Comparison of ENCODE assay signal across 10 cellular contexts in genomic region chr3:39408493-39409372, GRCh38. TPM values are rescaled to one million over a fixed set of nuclear protein-coding genes. Genes with fewer than 3 reads are reported as not detected.
DNase-seq lines count a peak whose midpoint lies in the region; ATAC-seq and FAIRE-seq lines count a peak whose summit lies in the region.
"Had no signal": no experiment of that assay in that cellular context is flagged by ENCODE, and none has a peak within 500 bp of the region (broad histone marks: within the 10 kb centered on the region; RNA-seq: fewer than 3 reads in every experiment).

No MANE protein-coding gene starts in this region.

- no peaks in the 10 kb centered on the region for H3K27me3 Mint-ChIP-seq in CD4-positive, CD25-positive, alpha-beta regulatory T cell
- no peaks in the 10 kb centered on the region for H3K27me3 Mint-ChIP-seq in activated T-helper 2 cell treated with anti-CD3 and anti-CD28 coated beads, Interferon-gamma antibody, Interleukin-2, Interleukin-4, amounts not matched to agents 10 μg/mL and 5 μg/mL and 100 μg/mL, durations not matched to agents 14 hours and 24 hours and 36 hours (ENCODE audit: low read depth)
- no peaks in the 10 kb centered on the region for H3K27me3 Mint-ChIP-seq in memory B cell

- peak overlapping the region; percentile 67 for H3K4me2 ChIP-seq in Karpas-422 (ENCODE audit: low read depth, low read length, poor library complexity, severe bottlenecking)

- H3K4me3 Mint-ChIP-seq in CD4-positive, CD25-positive, alpha-beta regulatory T cell: peak overlapping the region; percentile 88 to 98 (median 92)
- peak overlapping the region; percentile 94 for H3K4me3 Mint-ChIP-seq in activated T-helper 2 cell treated with anti-CD3 and anti-CD28 coated beads, Interferon-gamma antibody, Interleukin-2, Interleukin-4, amounts not matched to agents 10 μg/mL and 5 μg/mL and 100 μg/mL, durations not matched to agents 14 hours and 24 hours and 36 hours (ENCODE audit: low read depth)
- peak overlapping the region; percentile 94 for H3K4me3 Mint-ChIP-seq in memory B cell

- H2AFZ ChIP-seq in Karpas-422 (ENCODE audit: low read length): no peak overlapping the region

- peaks cover 22 to 69% (median 51%) of the 10 kb centered on the region in 4 donors for H3K4me1 Mint-ChIP-seq in CD4-positive, CD25-positive, alpha-beta regulatory T cell
- H3K4me1 Mint-ChIP-seq in activated T-helper 2 cell treated with anti-CD3 and anti-CD28 coated beads, Interferon-gamma antibody, Interleukin-2, Interleukin-4, amounts not matched to agents 10 μg/mL and 5 μg/mL and 100 μg/mL, durations not matched to agents 14 hours and 24 hours and 36 hours (ENCODE audit: low read depth): peaks cover 45% of the 10 kb centered on the region
- peaks cover 26% of the 10 kb centered on the region for H3K4me1 Mint-ChIP-seq in memory B cell

- no peak for ATAC-seq in CD4-positive, CD25-positive, alpha-beta regulatory T cell (ENCODE audit: low read depth in 2 of 2)
- ATAC-seq in memory B cell (ENCODE audit: low read depth): no peak
- no peak for ATAC-seq in GM19463 (IDR thresholded peaks at IDR 0.05; ENCODE audit: unreplicated experiment)
- no peak for ATAC-seq in HG03520 (IDR thresholded peaks at IDR 0.05; ENCODE audit: unreplicated experiment)

- peak overlapping the region; percentile 90 for H3K27ac ChIP-seq in CD4-positive, CD25-positive, alpha-beta regulatory T cell (ENCODE audit: insufficient read depth, low read length, poor library complexity, severe bottlenecking)
- H3K27ac ChIP-seq in Karpas-422 (ENCODE audit: low read length): no peak overlapping the region

- H3K79me2 ChIP-seq in Karpas-422 (ENCODE audit: low read length): peaks cover 20% of the 10 kb centered on the region

- H3K36me3 Mint-ChIP-seq in CD4-positive, CD25-positive, alpha-beta regulatory T cell: peaks cover 42% of the 10 kb centered on the region
- H3K36me3 Mint-ChIP-seq in activated T-helper 2 cell treated with anti-CD3 and anti-CD28 coated beads, Interferon-gamma antibody, Interleukin-2, Interleukin-4, amounts not matched to agents 10 μg/mL and 5 μg/mL and 100 μg/mL, durations not matched to agents 14 hours and 24 hours and 36 hours (ENCODE audit: low read depth): peaks cover 80% of the 10 kb centered on the region
- H3K36me3 Mint-ChIP-seq in memory B cell: peaks cover 25% of the 10 kb centered on the region

- H3K27ac Mint-ChIP-seq in CD4-positive, CD25-positive, alpha-beta regulatory T cell: peak overlapping the region; percentile 61 to 99 (median 96)
- H3K27ac Mint-ChIP-seq in activated T-helper 2 cell treated with anti-CD3 and anti-CD28 coated beads, Interferon-gamma antibody, Interleukin-2, Interleukin-4, amounts not matched to agents 10 μg/mL and 5 μg/mL and 100 μg/mL, durations not matched to agents 14 hours and 24 hours and 36 hours: peak overlapping the region; percentile 98
- peak overlapping the region; percentile 91 for H3K27ac Mint-ChIP-seq in memory B cell

- no peaks in the 10 kb centered on the region for H3K9me3 Mint-ChIP-seq in CD4-positive, CD25-positive, alpha-beta regulatory T cell
- no peaks in the 10 kb centered on the region for H3K9me3 Mint-ChIP-seq in activated T-helper 2 cell treated with anti-CD3 and anti-CD28 coated beads, Interferon-gamma antibody, Interleukin-2, Interleukin-4, amounts not matched to agents 10 μg/mL and 5 μg/mL and 100 μg/mL, durations not matched to agents 14 hours and 24 hours and 36 hours
- H3K9me3 Mint-ChIP-seq in memory B cell: no peaks in the 10 kb centered on the region

- H3K4me1 ChIP-seq in CD4-positive, CD25-positive, alpha-beta regulatory T cell (ENCODE audit: control insufficient read depth, insufficient read depth, low read length, poor library complexity, severe bottlenecking): peaks cover 31% of the 10 kb centered on the region
- peaks cover 30% of the 10 kb centered on the region for H3K4me1 ChIP-seq in Karpas-422 (ENCODE audit: low read length)

- DNase-seq in CD4-positive, CD25-positive, alpha-beta regulatory T cell: no peak
- DNase-seq in Karpas-422 (peak; percentile 39), memory B cell (ENCODE audit: low spot score in 2 of 2) (no peak), RCC 7860 (ENCODE audit: low spot score) (no peak), COR-L47 (lab: John Stamatoyannopoulos, UW) (no peak)
- no peak for DNase-seq in activated T-helper 2 cell treated with anti-CD3 and anti-CD28 coated beads, Interferon-gamma antibody, Interleukin-2, Interleukin-4, amounts not matched to agents 10 μg/mL and 5 μg/mL and 100 μg/mL, durations not matched to agents 14 hours and 24 hours and 36 hours (ENCODE audit: low spot score)
- DNase-seq: NCI-H1694 had no signal

- peak overlapping the region; percentile 90; the same call in 1 of the 2 replicates for H3K9ac ChIP-seq in Karpas-422 (ENCODE audit: low read length)

- no peak for FAIRE-seq in RCC 7860 (lab: Jason Lieb, UNC)
- FAIRE-seq: G401.6 had no signal

- no peaks in the 10 kb centered on the region for H3K27me3 ChIP-seq in CD4-positive, CD25-positive, alpha-beta regulatory T cell (ENCODE audit: control insufficient read depth, insufficient read depth, low read length)
- no peaks in the 10 kb centered on the region for H3K27me3 ChIP-seq in Karpas-422 (ENCODE audit: low read length)

- H3K36me3 ChIP-seq in CD4-positive, CD25-positive, alpha-beta regulatory T cell (ENCODE audit: control insufficient read depth, insufficient read depth, low read length): peaks cover 49% of the 10 kb centered on the region
- H3K36me3 ChIP-seq in Karpas-422 (ENCODE audit: insufficient read depth, low read length): peaks cover 57% of the 10 kb centered on the region

- intact Hi-C loops in activated T-helper 2 cell treated with anti-CD3 and anti-CD28 coated beads, Interferon-gamma antibody, Interleukin-2, Interleukin-4, amounts not matched to agents 10 μg/mL and 5 μg/mL and 100 μg/mL, durations not matched to agents 14 hours and 24 hours and 36 hours (cut with micrococcal nuclease): loop anchor here (5.0 kb wide), 1 partner anchor 1044 kb away; no protein-coding TSS in a partner anchor

- no peaks in the 10 kb centered on the region for H3K9me2 ChIP-seq in Karpas-422 (replicated peaks; ENCODE audit: insufficient read depth, low read length)

- H3K4me3 ChIP-seq in CD4-positive, CD25-positive, alpha-beta regulatory T cell (ENCODE audit: low read depth, low read length): peak overlapping the region; percentile 88
- H3K4me3 ChIP-seq in Karpas-422 (ENCODE audit: low read length): peak overlapping the region; percentile 79; the same call in 1 of the 2 replicates

- H3K9me3 ChIP-seq in CD4-positive, CD25-positive, alpha-beta regulatory T cell (ENCODE audit: control insufficient read depth in 2 of 2, low read length in 2 of 2): no peaks in the 10 kb centered on the region
- no peaks in the 10 kb centered on the region for H3K9me3 ChIP-seq in Karpas-422 (ENCODE audit: low read length)

- H4K20me1 ChIP-seq in Karpas-422 (ENCODE audit: insufficient read depth, low read depth, low read length): peaks cover 32% of the 10 kb centered on the region; the same call in 1 of the 2 replicates

RNA-seq across cellular contexts. Expression of gene RPSA, which starts 2.2 kb away (rescaled TPM):
- total RNA-seq in CD4-positive, CD25-positive, alpha-beta regulatory T cell: 1,171 TPM
- 1,000 to 10,000 TPM in 2 of 4 donors, 100 to 1,000 TPM in 2; 939 to 1,327 (median 1,114) TPM for polyA plus RNA-seq in CD4-positive, CD25-positive, alpha-beta regulatory T cell
- total RNA-seq in Karpas-422 (2014; rRNA removed; shearing (Covaris generic); ENCODE audit: low replicate concordance): 2,449 and 2,497 TPM in 2 replicates
- total RNA-seq in activated T-helper 2 cell treated with anti-CD3 and anti-CD28 coated beads, Interferon-gamma antibody, Interleukin-2, Interleukin-4, amounts not matched to agents 10 μg/mL and 5 μg/mL and 100 μg/mL, durations not matched to agents 14 hours and 24 hours and 36 hours: 2,053 and 2,074 TPM in 2 replicates

RNA-seq across cellular contexts. Expression of gene SLC25A38, which starts 25.6 kb away (rescaled TPM):
- total RNA-seq in CD4-positive, CD25-positive, alpha-beta regulatory T cell: 52.2 TPM
- polyA plus RNA-seq in CD4-positive, CD25-positive, alpha-beta regulatory T cell: 10 to 100 TPM; 60.9 to 70.1 (median 65.4) TPM
- 38.5 and 54.6 TPM in 2 replicates for total RNA-seq in Karpas-422 (2014; rRNA removed; shearing (Covaris generic); ENCODE audit: low replicate concordance)
- 35.5 and 37.5 TPM in 2 replicates for total RNA-seq in activated T-helper 2 cell treated with anti-CD3 and anti-CD28 coated beads, Interferon-gamma antibody, Interleukin-2, Interleukin-4, amounts not matched to agents 10 μg/mL and 5 μg/mL and 100 μg/mL, durations not matched to agents 14 hours and 24 hours and 36 hours

RNA-seq across cellular contexts. Expression of gene MOBP, which starts 58.7 kb away (rescaled TPM):
- not detected for total RNA-seq in CD4-positive, CD25-positive, alpha-beta regulatory T cell
- not detected for polyA plus RNA-seq in CD4-positive, CD25-positive, alpha-beta regulatory T cell
- total RNA-seq in Karpas-422 (2014; rRNA removed; shearing (Covaris generic); ENCODE audit: low replicate concordance): not detected in 2 replicates
- 0.14 TPM in 1 of 2 replicates, not detected in the other for total RNA-seq in activated T-helper 2 cell treated with anti-CD3 and anti-CD28 coated beads, Interferon-gamma antibody, Interleukin-2, Interleukin-4, amounts not matched to agents 10 μg/mL and 5 μg/mL and 100 μg/mL, durations not matched to agents 14 hours and 24 hours and 36 hours
